14 cellular contexts compared by ENCODE assay signal in genomic region chr5:66169534-66169933, GRCh38. TPM values are rescaled to one million over a fixed set of nuclear protein-coding genes. Genes with fewer than 3 reads are reported as not detected.
A peak's percentile ranks its signal among the peaks of the same experiment; 100 is the strongest.
DNase-seq lines count a peak whose midpoint lies in the region; ATAC-seq and TF ChIP-seq lines count a peak whose summit lies in the region.
"Had no signal": no experiment of that assay in that cellular context is flagged by ENCODE, and none has a peak within 500 bp of the region (broad histone marks: within the 10 kb centered on the region; RNA-seq: fewer than 3 reads in every experiment).

No MANE protein-coding gene starts in this region.

- no peak overlapping the region for H3K9ac ChIP-seq in DND-41 (ENCODE audit: low read depth, low read length)

- no peaks in the 10 kb centered on the region for H3K9me3 ChIP-seq in DND-41 (ENCODE audit: insufficient read depth, low read length, severe bottlenecking)
- H3K9me3 ChIP-seq: breast epithelium, esophagus muscularis mucosa, transverse colon had no signal

- TF ChIP-seq CTCF in DND-41 (IDR thresholded peaks at IDR 0.05; ENCODE audit: borderline replicate concordance, extremely low read depth, low read length, poor library complexity, severe bottlenecking) (no peak), kidney epithelial cell (IDR thresholded peaks at IDR 0.05; ENCODE audit: insufficient read depth, low read length, poor library complexity, severe bottlenecking) (no peak), GM10248 (IDR thresholded peaks at IDR 0.05; ENCODE audit: control extremely low read depth, extremely low read depth, low read depth, missing control alignments) (no peak)

- H3K4me3 ChIP-seq in DND-41 (ENCODE audit: low read depth in 1 of 2, low read length in 2 of 2) (no peak overlapping the region), kidney epithelial cell (ENCODE audit: low read depth, low read length) (no peak overlapping the region)
- H3K4me3 ChIP-seq: breast epithelium, esophagus muscularis mucosa, transverse colon had no signal

- no peak overlapping the region for H2AFZ ChIP-seq in DND-41 (ENCODE audit: low read depth, low read length)

- peaks cover 28% of the 10 kb centered on the region for H3K4me1 ChIP-seq in DND-41 (ENCODE audit: insufficient read depth, low read length)
- H3K4me1 ChIP-seq: breast epithelium, esophagus muscularis mucosa had no signal

- POLR2A ChIA-PET in GM10248 (lab: Yijun Ruan, JAX), result no interaction called here

- H3K4me2 ChIP-seq in DND-41 (ENCODE audit: insufficient read depth, low read length), result no peak overlapping the region

- ATAC-seq in DND-41 (ENCODE audit: insufficient read depth, low read depth) (peak; percentile 55; the same call in 2 of the 3 replicates), GM19351 (IDR thresholded peaks at IDR 0.05; ENCODE audit: unreplicated experiment) (peak; percentile 67), GM18520 (IDR thresholded peaks at IDR 0.05; ENCODE audit: unreplicated experiment) (no peak)
- ATAC-seq: sciatic nerve had no signal

- peaks cover 82% of the 10 kb centered on the region for H3K36me3 ChIP-seq in DND-41 (ENCODE audit: insufficient read depth, low read length)
- H3K36me3 ChIP-seq in kidney epithelial cell (ENCODE audit: control insufficient read depth, insufficient read depth, low read length), result no peaks in the 10 kb centered on the region

- CTCF ChIA-PET in GM10248 (lab: Yijun Ruan, JAX), result interaction anchor here (0.7 to 1.9 kb wide), 3 partner anchors 11 to 15 kb away, joined by 3 to 6 read pairs (median 3); no protein-coding TSS in a partner anchor

- no peaks in the 10 kb centered on the region for H3K27me3 ChIP-seq in DND-41 (ENCODE audit: insufficient read depth, low read length, poor library complexity)
- H3K27me3 ChIP-seq in kidney epithelial cell (ENCODE audit: control insufficient read depth, insufficient read depth, low read length), result no peaks in the 10 kb centered on the region
- H3K27me3 ChIP-seq: breast epithelium, esophagus muscularis mucosa, transverse colon had no signal

- peaks cover 26% of the 10 kb centered on the region for H3K79me2 ChIP-seq in DND-41 (ENCODE audit: insufficient read depth, low read length)

- H4K20me1 ChIP-seq in DND-41 (ENCODE audit: insufficient read depth, low read length), result peaks cover 13% of the 10 kb centered on the region; the same call in 1 of the 2 replicates

- H3K27ac ChIP-seq in DND-41 (ENCODE audit: low read length), result no peak overlapping the region
- H3K27ac ChIP-seq: breast epithelium, esophagus muscularis mucosa, transverse colon had no signal

- DNase-seq in DND-41, result no peak
- peak; percentile 13 for DNase-seq in LHCN-M2 (ENCODE audit: low read depth)
- DNase-seq in kidney epithelial cell (ENCODE audit: low read depth), result peak; percentile 41
- no peak for DNase-seq in mucosa of gallbladder (ENCODE audit: low spot score)
- DNase-seq in GM10248 (ENCODE audit: extremely low spot score), result no peak
- DNase-seq in EL, result no peak
- DNase-seq: DMS153; NK-92 treated with Interleukin-12 subunit alpha and Interleukin-12 subunit beta, amount 100 ng/mL, for 24 hours; transverse colon had no signal

RNA-seq across cellular contexts. Expression of gene SREK1, which starts 25.4 kb away (rescaled TPM):
- total RNA-seq in LHCN-M2 (2014; rRNA removed), result 37.4 and 39.7 TPM in 2 replicates
- polyA plus RNA-seq in LHCN-M2 (2012), result 18.0 TPM
- 23.7 and 26.9 TPM in 2 replicates for total RNA-seq in kidney epithelial cell
- total RNA-seq in mucosa of gallbladder, result 54.1 TPM

Comparison
In these comparisons a context has a peak if more than half of its experiments do, and no peak if none do; other contexts are left out.
1. DNase-seq: peak in LHCN-M2 (single experiment) and kidney epithelial cell (single experiment); none in DND-41 (single experiment), mucosa of gallbladder (single experiment), GM10248 (single experiment) and EL (single experiment).